ENCODE assay signal across 19 cellular contexts in the genomic region with DNA sequence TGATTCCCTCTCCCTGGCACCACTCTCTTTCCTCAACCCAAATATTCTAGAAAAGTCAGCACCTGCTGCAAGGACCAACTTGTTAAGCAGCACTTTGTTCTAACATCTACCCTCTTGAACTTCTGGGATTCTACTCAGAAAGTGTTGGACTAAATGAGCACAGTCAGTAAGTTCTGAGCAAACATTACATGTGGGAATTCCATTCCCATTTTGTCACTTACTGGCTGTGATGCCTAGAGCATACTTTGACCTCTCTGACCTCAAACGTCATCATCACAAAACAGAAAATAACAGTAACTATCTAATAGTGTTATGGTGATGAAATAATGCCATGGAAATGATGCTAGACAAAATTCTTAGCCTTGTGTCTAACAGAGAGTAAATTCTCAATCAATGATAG.
"Had no signal": no experiment of that assay in that cellular context is flagged by ENCODE, and none has a peak within 500 bp of the region (broad histone marks: within the 10 kb centered on the region; RNA-seq: fewer than 3 reads in every experiment).

No MANE protein-coding gene starts in this region.

- DNase-seq: activated CD4-positive, alpha-beta T cell treated with anti-CD3 and anti-CD28 coated beads for 4 hours; activated CD8-positive, alpha-beta memory T cell treated with anti-CD3 and anti-CD28 coated beads, Interleukin-2, amount 50 U/mL, for 48 hours; activated CD8-positive, alpha-beta T cell treated with anti-CD3 and anti-CD28 coated beads for 36 hours; activated naive CD4-positive, alpha-beta T cell treated with anti-CD3 and anti-CD28 coated beads for 36 hours; adrenal gland; brain microvascular endothelial cell; cerebellar nuclear complex; dermis blood vessel endothelial cell; gastrocnemius medialis; kidney glomerular epithelial cell; midbrain; naive B cell; small intestine; stomach; T-cell; T1000 had no signal

- H3K36me3 Mint-ChIP-seq: naive B cell, T-cell had no signal

- H3K4me3 ChIP-seq: adrenal gland, gastrocnemius medialis, stomach, thoracic aorta had no signal

- H3K27me3 Mint-ChIP-seq: activated CD8-positive, alpha-beta T cell treated with anti-CD3 and anti-CD28 coated beads for 36 hours; naive B cell; T-cell had no signal

- H3K4me1 Mint-ChIP-seq: naive B cell, T-cell had no signal

- H3K9me3 ChIP-seq: adrenal gland, gastrocnemius medialis, stomach, thoracic aorta had no signal

- H3K9me3 Mint-ChIP-seq: activated CD8-positive, alpha-beta T cell treated with anti-CD3 and anti-CD28 coated beads for 36 hours; activated T-helper 1 cell treated with anti-CD3 and anti-CD28 coated beads, Interleukin-12 subunit alpha, Interleukin-12 subunit beta, Interleukin-2, Interleukin-4 antibody, amounts not matched to agents 30 ng/mL and 10 ng/mL and 1 ng/mL, durations not matched to agents 14 hours and 24 hours and 36 hours had no signal

- H3K4me3 Mint-ChIP-seq: activated CD8-positive, alpha-beta T cell treated with anti-CD3 and anti-CD28 coated beads for 36 hours; activated naive CD4-positive, alpha-beta T cell treated with anti-CD3 and anti-CD28 coated beads for 36 hours; activated T-helper 1 cell treated with anti-CD3 and anti-CD28 coated beads, Interleukin-12 subunit alpha, Interleukin-12 subunit beta, Interleukin-2, Interleukin-4 antibody, amounts not matched to agents 30 ng/mL and 10 ng/mL and 1 ng/mL, durations not matched to agents 14 hours and 24 hours and 36 hours; naive B cell; T-cell had no signal

- H3K27ac Mint-ChIP-seq: activated CD8-positive, alpha-beta T cell treated with anti-CD3 and anti-CD28 coated beads for 36 hours; activated naive CD4-positive, alpha-beta T cell treated with anti-CD3 and anti-CD28 coated beads for 36 hours; activated T-helper 1 cell treated with anti-CD3 and anti-CD28 coated beads, Interleukin-12 subunit alpha, Interleukin-12 subunit beta, Interleukin-2, Interleukin-4 antibody, amounts not matched to agents 30 ng/mL and 10 ng/mL and 1 ng/mL, durations not matched to agents 14 hours and 24 hours and 36 hours; naive B cell; T-cell had no signal

- ATAC-seq: activated CD8-positive, alpha-beta T cell treated with anti-CD3 and anti-CD28 coated beads for 36 hours; gastrocnemius medialis; T-cell had no signal

- H3K27ac ChIP-seq: adrenal gland, brain microvascular endothelial cell, gastrocnemius medialis, stomach, thoracic aorta, VCaP had no signal

- H3K36me3 ChIP-seq: adrenal gland, brain microvascular endothelial cell, gastrocnemius medialis, stomach, thoracic aorta had no signal

- H3K4me1 ChIP-seq: adrenal gland, gastrocnemius medialis had no signal

- H3K27me3 ChIP-seq: adrenal gland, brain microvascular endothelial cell, gastrocnemius medialis, stomach had no signal
